In the genomic region with DNA sequence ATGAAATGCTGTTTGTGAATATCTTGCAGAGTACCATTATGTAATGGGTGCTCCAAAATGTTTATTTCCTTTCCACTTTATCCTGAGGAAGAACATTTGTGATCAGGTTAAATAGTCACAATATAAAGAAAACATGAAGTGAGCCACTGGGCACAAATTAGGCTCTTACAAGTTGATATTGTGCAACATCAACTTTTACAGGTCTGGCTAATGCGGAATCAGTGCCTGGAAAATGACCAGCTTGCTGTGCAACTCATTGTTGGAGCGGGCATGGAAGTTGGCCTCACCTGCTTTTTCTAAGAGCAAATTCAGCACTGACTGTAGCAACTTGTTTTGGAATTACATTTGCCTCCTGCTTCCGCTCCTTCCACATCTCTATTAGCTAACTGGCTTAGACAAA, we compare ENCODE assay signal across 21 cellular contexts.
"Had no signal": no experiment of that assay in that cellular context is flagged by ENCODE, and none has a peak within 500 bp of the region (broad histone marks: within the 10 kb centered on the region; RNA-seq: fewer than 3 reads in every experiment).

No MANE protein-coding gene starts in this region.

- H3K27me3 ChIP-seq: foreskin keratinocyte, gastroesophageal sphincter, hepatocyte had no signal

- H3K79me2 ChIP-seq: hepatocyte had no signal

- DNase-seq: dermis blood vessel endothelial cell; dorsolateral prefrontal cortex; effector CD4-positive, alpha-beta T cell; effector memory CD4-positive, alpha-beta T cell; foreskin keratinocyte; heart left ventricle; hypothalamus; immature natural killer cell; islet precursor cell; kidney; kidney glomerular epithelial cell; left colon; left ventricle myocardium superior; lower lobe of right lung; mesenchymal stem cell; mucosa of descending colon had no signal

- H3K9me3 ChIP-seq: esophagus muscularis mucosa, lower lobe of right lung, mucosa of descending colon had no signal

- H3K27ac ChIP-seq: coronary artery, dorsolateral prefrontal cortex, esophagus muscularis mucosa, foreskin keratinocyte, gastroesophageal sphincter, heart left ventricle, hepatocyte, lower lobe of right lung had no signal

- H2AFZ ChIP-seq: hepatocyte had no signal

- H3K4me1 ChIP-seq: esophagus muscularis mucosa, foreskin keratinocyte, gastroesophageal sphincter, heart left ventricle, lower lobe of right lung had no signal

- H3K36me3 ChIP-seq: esophagus muscularis mucosa, gastroesophageal sphincter, heart left ventricle, lower lobe of right lung had no signal

- ATAC-seq: foreskin keratinocyte, gastroesophageal sphincter, heart left ventricle, left colon, left lobe of liver, left ventricle myocardium superior, mucosa of descending colon had no signal

- H3K4me2 ChIP-seq: hepatocyte had no signal

- H3K4me3 ChIP-seq: coronary artery, dorsolateral prefrontal cortex, esophagus muscularis mucosa, gastroesophageal sphincter, heart left ventricle, hepatocyte, lower lobe of right lung, mucosa of descending colon had no signal
